In genomic region chr6:148453906-148454305, GRCh38 we compare ENCODE assay signal across 1 cellular context.
TF ChIP-seq lines count a peak whose summit lies in the region.

No MANE protein-coding gene starts in this region.

TF ChIP-seq in H1, 55 proteins besides CTCF, POLR2A, EP300 and RAD21 (continued from another document):
- TF ChIP-seq, protein P1, sequence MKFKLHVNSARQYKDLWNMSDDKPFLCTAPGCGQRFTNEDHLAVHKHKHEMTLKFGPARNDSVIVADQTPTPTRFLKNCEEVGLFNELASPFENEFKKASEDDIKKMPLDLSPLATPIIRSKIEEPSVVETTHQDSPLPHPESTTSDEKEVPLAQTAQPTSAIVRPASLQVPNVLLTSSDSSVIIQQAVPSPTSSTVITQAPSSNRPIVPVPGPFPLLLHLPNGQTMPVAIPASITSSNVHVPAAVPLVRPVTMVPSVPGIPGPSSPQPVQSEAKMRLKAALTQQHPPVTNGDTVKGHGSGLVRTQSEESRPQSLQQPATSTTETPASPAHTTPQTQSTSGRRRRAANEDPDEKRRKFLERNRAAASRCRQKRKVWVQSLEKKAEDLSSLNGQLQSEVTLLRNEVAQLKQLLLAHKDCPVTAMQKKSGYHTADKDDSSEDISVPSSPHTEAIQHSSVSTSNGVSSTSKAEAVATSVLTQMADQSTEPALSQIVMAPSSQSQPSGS (IDR thresholded peaks at IDR 0.05; ENCODE audit: low read length) = no peak
- TF ChIP-seq KDM5A (IDR thresholded peaks at IDR 0.05; ENCODE audit: low read length) = no peak
- no peak for TF ChIP-seq RBBP5 (IDR thresholded peaks at IDR 0.05; ENCODE audit: borderline replicate concordance, low read depth, low read length)
- TF ChIP-seq SUZ12 (IDR thresholded peaks at IDR 0.05; ENCODE audit: low read length) = no peak
- TF ChIP-seq SIRT6 (IDR thresholded peaks at IDR 0.05; ENCODE audit: low read length) = no peak
- TF ChIP-seq SRF (IDR thresholded peaks at IDR 0.05; ENCODE audit: low read depth, low read length) = no peak
- TF ChIP-seq BCL11A (IDR thresholded peaks at IDR 0.05; ENCODE audit: low read depth in 2 of 2, low read length in 2 of 2) = no peak
- TF ChIP-seq ZNF274 (IDR thresholded peaks at IDR 0.05; ENCODE audit: borderline replicate concordance, extremely low read depth, low read length) = no peak
- TF ChIP-seq TBP (IDR thresholded peaks at IDR 0.05; ENCODE audit: low read depth, low read length) = no peak
- no peak for TF ChIP-seq CTBP2 (IDR thresholded peaks at IDR 0.05; ENCODE audit: borderline replicate concordance, insufficient read depth, insufficient read length, low read length)
- TF ChIP-seq CHD1 (IDR thresholded peaks at IDR 0.05; ENCODE audit: low read depth, low read length) = no peak
- no peak for TF ChIP-seq EGR1 (IDR thresholded peaks at IDR 0.05; ENCODE audit: borderline replicate concordance, low read depth, low read length)
- TF ChIP-seq GABPA (IDR thresholded peaks at IDR 0.05; ENCODE audit: borderline replicate concordance, insufficient read depth, low read length) = no peak
- no peak for TF ChIP-seq TAF1 (IDR thresholded peaks at IDR 0.05; ENCODE audit: low read depth, low read length)
- no peak for TF ChIP-seq MAFK (IDR thresholded peaks at IDR 0.05; ENCODE audit: low read depth, low read length)
- no peak for TF ChIP-seq SP2 (IDR thresholded peaks at IDR 0.05; ENCODE audit: low read length)
